13 cellular contexts compared by ENCODE assay signal in the genomic region with DNA sequence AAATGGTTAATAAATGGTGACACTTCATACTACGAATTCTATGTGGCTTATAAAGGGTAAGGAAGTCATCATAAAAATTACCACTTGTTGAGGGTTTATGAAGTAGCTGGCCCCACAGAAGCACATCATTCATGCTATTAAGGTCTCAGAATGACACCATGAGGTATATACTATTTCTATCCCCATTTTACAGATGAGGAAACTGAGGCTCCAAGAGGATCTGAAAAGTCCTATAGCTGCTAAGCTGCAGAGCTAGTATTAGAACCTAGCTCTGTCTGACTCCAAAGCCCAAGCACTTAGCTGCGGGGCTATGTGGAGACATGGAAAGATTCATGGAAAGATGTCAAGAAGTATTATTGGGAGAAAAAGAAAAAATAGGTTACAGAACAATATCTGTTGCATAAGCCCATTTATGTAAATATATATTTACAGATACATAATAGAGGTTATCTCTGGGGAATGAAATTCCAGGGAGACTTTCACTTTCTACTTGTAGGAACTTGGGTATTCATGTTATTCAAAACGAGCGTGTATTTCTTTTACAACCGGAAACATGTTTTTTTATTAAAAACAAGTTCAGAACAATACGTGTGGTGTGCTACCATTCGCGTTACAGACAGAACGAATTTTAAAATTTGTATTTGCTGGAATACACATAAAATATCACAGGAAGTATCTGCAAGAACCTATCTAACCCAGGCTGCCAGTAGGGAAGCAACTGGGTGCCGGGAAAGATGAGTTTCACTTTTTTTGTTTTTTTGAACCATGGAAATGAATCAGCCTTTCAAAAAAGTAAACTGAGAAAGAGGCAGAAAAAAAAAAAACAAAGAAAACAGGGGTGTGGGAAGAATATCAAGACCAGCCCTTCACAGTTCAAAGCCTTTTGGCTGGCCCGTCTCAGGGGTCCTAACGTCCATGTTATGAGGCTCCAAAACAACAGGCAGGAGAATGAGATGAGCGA. TPM values are rescaled to one million over a fixed set of nuclear protein-coding genes. Genes with fewer than 3 reads are reported as not detected.
DNase-seq lines count a peak whose midpoint lies in the region; ATAC-seq and TF ChIP-seq lines count a peak whose summit lies in the region.
"Had no signal": no experiment of that assay in that cellular context is flagged by ENCODE, and none has a peak within 500 bp of the region (broad histone marks: within the 10 kb centered on the region; RNA-seq: fewer than 3 reads in every experiment).

No MANE protein-coding gene starts in this region.

- peaks cover 0 to 10% (median 0%) of the 10 kb centered on the region in 12 donors for H3K4me1 ChIP-seq in heart left ventricle
- peaks cover 0 to 14% (median 3%) of the 10 kb centered on the region in 4 donors for H3K4me1 ChIP-seq in tibial nerve

- H3K27me3 ChIP-seq in heart left ventricle (peaks cover 0 to 7% (median 0%) of the 10 kb centered on the region in 9 donors), brain microvascular endothelial cell (replicated peaks) (no peaks in the 10 kb centered on the region), tibial nerve (no peaks in the 10 kb centered on the region)

- H3K36me3 ChIP-seq in heart left ventricle (no peaks in the 10 kb centered on the region), brain microvascular endothelial cell (replicated peaks) (no peaks in the 10 kb centered on the region), tibial nerve (no peaks in the 10 kb centered on the region)

- H3K4me3 Mint-ChIP-seq in memory B cell, result peak overlapping the region; percentile 6

- no peak for TF ChIP-seq EP300 in tibial nerve (IDR thresholded peaks at IDR 0.05)

- DNase-seq in heart left ventricle, result no peak
- no peak for DNase-seq in Right ventricle myocardium inferior (ENCODE audit: missing footprints)
- DNase-seq in brain microvascular endothelial cell, result no peak
- no peak for DNase-seq in memory B cell (ENCODE audit: low spot score in 2 of 2)
- no peak for DNase-seq in tibial nerve (ENCODE audit: low spot score in 2 of 2)
- no peak for DNase-seq in NCI-H1105 (lab: John Stamatoyannopoulos, UW)
- no peak for DNase-seq in NOMO-1 treated with dmso at 0.1 percent for 144 hours (lab: John Stamatoyannopoulos, UW; ENCODE audit: unreplicated experiment)
- no peak for DNase-seq in MV-4-11 (lab: John Stamatoyannopoulos, UW)
- DNase-seq: aorta, glutamatergic neuron, NCI-H187 had no signal

- H3K36me3 Mint-ChIP-seq in memory B cell, result no peaks in the 10 kb centered on the region
- H3K36me3 Mint-ChIP-seq: CD14-positive monocyte had no signal

- no peak overlapping the region for H3K27ac Mint-ChIP-seq in memory B cell

- H3K9me3 ChIP-seq in heart left ventricle (no peaks in the 10 kb centered on the region), tibial nerve (no peaks in the 10 kb centered on the region)

- H3K9me3 Mint-ChIP-seq in memory B cell, result no peaks in the 10 kb centered on the region

- H3K27me3 Mint-ChIP-seq in memory B cell, result peaks cover 8% of the 10 kb centered on the region

- peak overlapping the region in 1 of 12 donors; percentile 23 for H3K27ac ChIP-seq in heart left ventricle
- peak overlapping the region; percentile 10 for H3K27ac ChIP-seq in brain microvascular endothelial cell
- H3K27ac ChIP-seq in tibial nerve, result peak overlapping the region in 2 of 4 donors; percentile 50 to 57

- TF ChIP-seq CTCF in heart left ventricle (IDR thresholded peaks at IDR 0.05) (no peak), brain microvascular endothelial cell (IDR thresholded peaks at IDR 0.05; ENCODE audit: low read depth, low read length, missing control alignments) (no peak), tibial nerve (IDR thresholded peaks at IDR 0.05) (no peak)

- peak overlapping the region in 8 of 12 donors; percentile 3 to 44 (median 23) for H3K4me3 ChIP-seq in heart left ventricle
- H3K4me3 ChIP-seq in brain microvascular endothelial cell (ENCODE audit: low read depth, low read length), result peak overlapping the region; percentile 27
- peak overlapping the region; percentile 10 to 25 (median 16) for H3K4me3 ChIP-seq in tibial nerve

- 45 to 67% (median 59%) methylated on average over 13 of the region's 13 CpGs for WGBS in heart left ventricle, 4 donors
- 25 to 28% methylated on average over 13 of the region's 13 CpGs for WGBS in tibial nerve, 2 donors

- in situ Hi-C loops in brain microvascular endothelial cell (cut with HindIII; ENCODE audit: low pct_ligation_motif_present, low sequenced_read_pairs), result no loop called here

- intact Hi-C loops in heart left ventricle (cut with DNase I) (no loop called here), Right ventricle myocardium inferior (cut with DNase I) (no loop called here)

- ATAC-seq in heart left ventricle (no peak), Right ventricle myocardium inferior (no peak), memory B cell (ENCODE audit: low read depth) (no peak)

- TF ChIP-seq POLR2A in heart left ventricle (IDR thresholded peaks at IDR 0.05) (no peak), tibial nerve (IDR thresholded peaks at IDR 0.05) (no peak)

- peaks cover 18% of the 10 kb centered on the region for H3K4me1 Mint-ChIP-seq in memory B cell

RNA-seq across cellular contexts. Expression of a gene that starts 13.4 kb away (rescaled TPM):
- total RNA-seq in heart left ventricle, result 1 to 10 TPM in 1 of 9 donors, under 1 TPM in 4, not detected in 4; 0.19 to 2.9 (median 0.46) TPM
- under 1 TPM in 1 of 2 donors, not detected in 1; 0.36 TPM for polyA plus RNA-seq in heart left ventricle
- not detected for total RNA-seq in Right ventricle myocardium inferior
- total RNA-seq in tibial nerve, result 10 to 100 TPM in 1 of 4 donors, under 1 TPM in 2, not detected in 1; 0.42 to 14.1 (median 0.66) TPM
- polyA plus RNA-seq: CD14-positive monocyte, neural cell had no signal

RNA-seq across cellular contexts. Expression of a gene that starts 38.3 kb away (rescaled TPM):
- 10 to 100 TPM in 4 of 9 donors, 1 to 10 TPM in 5; 4.7 to 18.5 (median 9.6) TPM for total RNA-seq in heart left ventricle
- 10 to 100 TPM in 1 of 2 donors, 1 to 10 TPM in 1; 1.1 to 11.5 TPM for polyA plus RNA-seq in heart left ventricle
- total RNA-seq in Right ventricle myocardium inferior, result 16.1 TPM
- 10 to 100 TPM in 1 of 4 donors, 1 to 10 TPM in 3; 1.6 to 10.5 (median 4.1) TPM for total RNA-seq in tibial nerve
- polyA plus RNA-seq: CD14-positive monocyte had no signal
